ENCODE assay signal across 20 cellular contexts in the genomic region with DNA sequence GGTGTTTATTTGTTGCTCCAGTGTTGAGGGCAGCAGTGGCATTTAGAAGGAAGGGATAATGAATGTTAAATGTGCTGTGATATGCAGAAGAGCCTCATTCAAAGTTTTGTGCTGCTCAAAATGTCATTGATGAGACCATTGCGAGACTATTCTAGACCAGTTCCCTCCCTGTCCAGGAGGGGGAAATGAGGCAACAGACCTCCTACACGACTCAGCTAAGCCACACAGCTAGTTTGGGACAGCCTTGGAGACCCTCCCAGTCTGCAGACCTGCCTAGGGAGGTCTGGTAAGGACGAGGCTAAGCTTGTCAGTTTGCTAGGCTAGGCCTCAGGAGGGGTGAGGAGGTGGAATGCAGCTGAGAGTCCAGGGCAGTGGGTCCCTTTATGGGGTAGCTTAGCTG.
DNase-seq lines count a peak whose midpoint lies in the region; FAIRE-seq and TF ChIP-seq lines count a peak whose summit lies in the region.
"Had no signal": no experiment of that assay in that cellular context is flagged by ENCODE, and none has a peak within 500 bp of the region (broad histone marks: within the 10 kb centered on the region; RNA-seq: fewer than 3 reads in every experiment).

No MANE protein-coding gene starts in this region.

- H4K20me1 ChIP-seq in H9 (ENCODE audit: control insufficient read depth, insufficient read depth, insufficient read length) = no peaks in the 10 kb centered on the region
- no peaks in the 10 kb centered on the region for H4K20me1 ChIP-seq in H1 (replicated peaks in 1 of 2; ENCODE audit: control insufficient read depth in 1 of 2, insufficient read depth in 2 of 2, low read length in 2 of 2)
- H4K20me1 ChIP-seq: BLaER1 treated with 17β-estradiol and CSF1 and Interleukin-3, amounts not matched to agents 10 nM and 100 nM had no signal

- TF ChIP-seq CTCF in H9 (conservative IDR thresholded peaks at IDR 0.05) (peak; percentile 36), H1 (IDR thresholded peaks at IDR 0.05; ENCODE audit: control extremely low read depth in 1 of 3, insufficient read depth in 1 of 3, low read depth in 1 of 3, low read length in 3 of 3) (peak in 2 of 3 experiments; percentile 11 to 47; a peak in 1 of 4 replicates), transverse colon (IDR thresholded peaks at IDR 0.05) (no peak)

- DNase-seq in H9 (no peak), H1 (ENCODE audit: low read depth in 1 of 2, low spot score in 2 of 2) (no peak), iPS-NIHi11 (ENCODE audit: low spot score) (peak; percentile 12), neuronal stem cell (ENCODE audit: low spot score) (no peak), NCI-H2029 (lab: John Stamatoyannopoulos, UW) (no peak), transverse colon (no peak), amniotic stem cell (lab: John Stamatoyannopoulos, UW) (no peak)
- DNase-seq: Calu3; CD8-positive, alpha-beta T cell; DMS 273 treated with DMSO at 0.1 percent for 48 hours; DMS53; DND-41; EL; GOT3 had no signal

- peak overlapping the region in 1 of 3 experiments; percentile 64; a peak in 1 of 7 replicates for H3K27ac Mint-ChIP-seq in H9
- H3K27ac Mint-ChIP-seq: B cell; CD8-positive, alpha-beta T cell; IgD-negative memory B cell had no signal

- in situ Hi-C loops in transverse colon (cut with MboI; ENCODE audit: low pct_ligation_motif_present in 1 of 4, low pct_unique_long_range_greater_than_20kb in 1 of 4, low sequenced_read_pairs in 3 of 4) = no loop called here

- no CpG with 5 or more reads among the region's 3 CpGs for WGBS in H9 (ENCODE audit: extremely low coverage, insufficient read length, low lambda C conversion rate)
- 79% methylated on average over 3 of the region's 3 CpGs; no CpG with 5 or more reads in 1 of the 2 experiments for WGBS in H1 (ENCODE audit: extremely low coverage in 1 of 2, insufficient coverage in 1 of 2, insufficient read length in 1 of 2, insufficient replicate concordance in 2 of 2, low coverage in 1 of 2, low lambda C conversion rate in 2 of 2, missing lambda C conversion rate in 1 of 2), 2 experiments
- no CpG with 5 or more reads among the region's 3 CpGs for whole genome bisulfite sequencing in neuronal stem cell (ENCODE audit: extremely low coverage in 2 of 2, insufficient read length in 2 of 2, insufficient replicate concordance in 1 of 2), 2 donors
- 59% methylated on average over 3 of the region's 3 CpGs; no CpG with 5 or more reads in 1 of the 2 donors for WGBS in transverse colon (ENCODE audit: low coverage in 1 of 2), 2 donors

- no peak overlapping the region for H3K4me3 ChIP-seq in H1 (ENCODE audit: extremely low read depth in 1 of 4, insufficient read depth in 2 of 4, low read depth in 3 of 4, low read length in 4 of 4)
- peak overlapping the region in 1 of 2 donors; percentile 30 for H3K4me3 ChIP-seq in neuronal stem cell (ENCODE audit: low read length in 2 of 2)
- H3K4me3 ChIP-seq in transverse colon = no peak overlapping the region
- H3K4me3 ChIP-seq: BLaER1 treated with 17β-estradiol and CSF1 and Interleukin-3, amounts not matched to agents 10 nM and 100 nM; HAP-1 had no signal

- H3K79me1 ChIP-seq in H9 (ENCODE audit: insufficient read depth, low read depth, low read length, poor library complexity, severe bottlenecking) = no peaks in the 10 kb centered on the region
- no peaks in the 10 kb centered on the region for H3K79me1 ChIP-seq in H1 (ENCODE audit: low read depth, low read length)
- H3K79me1 ChIP-seq in neuronal stem cell (ENCODE audit: low read depth, low read length) = no peaks in the 10 kb centered on the region

- H3K4me2 ChIP-seq in H9 (ENCODE audit: insufficient read depth, insufficient read length, low read length) (no peak overlapping the region), H1 (ENCODE audit: insufficient read depth in 1 of 2, low read depth in 2 of 2, low read length in 2 of 2) (no peak overlapping the region), neuronal stem cell (ENCODE audit: insufficient read depth, low read length, poor library complexity, severe bottlenecking) (no peak overlapping the region)
- H3K4me2 ChIP-seq: BLaER1 treated with 17β-estradiol and CSF1 and Interleukin-3, amounts not matched to agents 10 nM and 100 nM had no signal

- peaks cover 0 to 6% (median 0%) of the 10 kb centered on the region in 3 experiments; a peak in 1 of 7 replicates for H3K36me3 Mint-ChIP-seq in H9 (ENCODE audit: insufficient read depth in 1 of 3, low read depth in 3 of 3)
- H3K36me3 Mint-ChIP-seq: CD8-positive, alpha-beta T cell; IgD-negative memory B cell had no signal

- no peak for FAIRE-seq in H1 (lab: Jason Lieb, UNC)
- FAIRE-seq: GM12891, HepG2 had no signal

- H3K23ac ChIP-seq in H9 (ENCODE audit: insufficient read length, low read depth, low read length) = no peak overlapping the region
- H3K23ac ChIP-seq in H1 (ENCODE audit: insufficient read length) = no peak overlapping the region
- H3K23ac ChIP-seq in neuronal stem cell (ENCODE audit: low read depth, low read length, poor library complexity) = no peak overlapping the region

- no peak overlapping the region for H3K27ac ChIP-seq in H9 (ENCODE audit: insufficient read length, low read depth, low read length)
- H3K27ac ChIP-seq in H1 (ENCODE audit: low read depth, low read length) = no peak overlapping the region; the same call in 1 of the 2 replicates
- no peak overlapping the region for H3K27ac ChIP-seq in neuronal stem cell (replicated peaks; ENCODE audit: low read length)
- no peak overlapping the region for H3K27ac ChIP-seq in transverse colon
- H3K27ac ChIP-seq: BLaER1 treated with 17β-estradiol and CSF1 and Interleukin-3, amounts not matched to agents 10 nM and 100 nM had no signal

- H3K9ac ChIP-seq in H9 (ENCODE audit: extremely low read depth, insufficient read length, low read length) = no peak overlapping the region
- no peak overlapping the region for H3K9ac ChIP-seq in H1 (replicated peaks in 1 of 4; ENCODE audit: extremely low read depth in 1 of 4, low read depth in 3 of 4, low read length in 3 of 4)
- H3K9ac ChIP-seq in neuronal stem cell (ENCODE audit: low read depth, low read length, poor library complexity) = no peak overlapping the region
- H3K9ac ChIP-seq: BLaER1 treated with 17β-estradiol and CSF1 and Interleukin-3, amounts not matched to agents 10 nM and 100 nM had no signal

- H3K9me3 ChIP-seq in H9 (ENCODE audit: control insufficient read depth, low read depth, low read length) (no peaks in the 10 kb centered on the region), H1 (ENCODE audit: insufficient read depth in 2 of 2, low read depth in 1 of 2, low read length in 1 of 2) (no peaks in the 10 kb centered on the region), neuronal stem cell (replicated peaks in 1 of 2; ENCODE audit: control insufficient read depth in 2 of 2, insufficient read depth in 1 of 2, low read depth in 1 of 2, low read length in 2 of 2) (no peaks in the 10 kb centered on the region), transverse colon (no peaks in the 10 kb centered on the region)
- H3K9me3 ChIP-seq: BLaER1 treated with 17β-estradiol and CSF1 and Interleukin-3, amounts not matched to agents 10 nM and 100 nM; HAP-1 had no signal

- no peak overlapping the region for H3K4ac ChIP-seq in H9 (ENCODE audit: low read depth, low read length)
- H3K4ac ChIP-seq in H1 (replicated peaks; ENCODE audit: insufficient read length, low read depth, low read length) = no peak overlapping the region
- H3K4ac ChIP-seq in neuronal stem cell (ENCODE audit: low read length) = no peak overlapping the region

- H2BK20ac ChIP-seq in H9 (ENCODE audit: low read depth, low read length, poor library complexity, severe bottlenecking) = no peak overlapping the region
- 0 out of 2 replicates have a peak overlapping the region, but pooled peaks have one; percentile 37 for H2BK20ac ChIP-seq in H1 (ENCODE audit: low read length)

- TF ChIP-seq EP300 in H1 (IDR thresholded peaks at IDR 0.05; ENCODE audit: borderline replicate concordance in 1 of 2, low read depth in 2 of 2, low read length in 2 of 2) (no peak), transverse colon (IDR thresholded peaks at IDR 0.05; ENCODE audit: low read depth) (no peak)

- no peak overlapping the region for H3K4me3 Mint-ChIP-seq in H9
- H3K4me3 Mint-ChIP-seq: B cell; CD8-positive, alpha-beta T cell; IgD-negative memory B cell had no signal

- intact Hi-C loops in transverse colon (cut with DNase I; ENCODE audit: low total_unique reads) = no loop called here

- TF ChIP-seq POLR2A in H1 (IDR thresholded peaks at IDR 0.05; ENCODE audit: control extremely low read depth in 1 of 2, low read depth in 2 of 2, low read length in 2 of 2) (no peak), transverse colon (IDR thresholded peaks at IDR 0.05) (no peak)

- H3K56ac ChIP-seq in H9 (ENCODE audit: insufficient read length, low read depth, low read length) (no peak overlapping the region), H1 (replicated peaks; ENCODE audit: insufficient read length, low read depth, low read length) (no peak overlapping the region)

- no peak overlapping the region for H4K91ac ChIP-seq in H9 (ENCODE audit: insufficient read length, low read depth, low read length)
- no peak overlapping the region for H4K91ac ChIP-seq in H1 (replicated peaks; ENCODE audit: insufficient read length, low read length)
- no peak overlapping the region for H4K91ac ChIP-seq in neuronal stem cell (ENCODE audit: low read depth, low read length, poor library complexity)

- no peak overlapping the region for H3K14ac ChIP-seq in H9 (ENCODE audit: insufficient read depth, low read length)
- H3K14ac ChIP-seq in H1 (ENCODE audit: insufficient read length) = no peak overlapping the region
- H3K14ac ChIP-seq in neuronal stem cell (ENCODE audit: low read length) = no peak overlapping the region

- H4K5ac ChIP-seq in H9 (ENCODE audit: insufficient read length, low read depth, low read length) (no peak overlapping the region), H1 (ENCODE audit: insufficient read length, low read depth, low read length) (no peak overlapping the region)

- CTCF ChIA-PET in H1 (lab: Charles Lee; ENCODE audit: partially characterized antibody) = interaction anchor here (0.5 to 2.3 kb wide), 14 partner anchors 10 to 251 kb away, joined by 3 to 9 read pairs (median 4); no protein-coding TSS in a partner anchor

- H4K8ac ChIP-seq in H9 (replicated peaks; ENCODE audit: insufficient read length, low read depth, low read length) (no peak overlapping the region), H1 (ENCODE audit: extremely low read depth, insufficient read depth, low read length) (no peak overlapping the region), neuronal stem cell (ENCODE audit: low read depth, low read length) (no peak overlapping the region)

- H3K18ac ChIP-seq in H9 (ENCODE audit: insufficient read length, low read depth, low read length) (no peak overlapping the region), H1 (ENCODE audit: extremely low read depth, low read length) (no peak overlapping the region), neuronal stem cell (ENCODE audit: low read length) (peak overlapping the region; percentile 55)

- H3K23me2 ChIP-seq in H9 (ENCODE audit: insufficient read length, low read depth, low read length, poor library complexity, severe bottlenecking) = no peaks in the 10 kb centered on the region
- no peaks in the 10 kb centered on the region for H3K23me2 ChIP-seq in H1 (ENCODE audit: low read depth, low read length)

- H2BK120ac ChIP-seq in H9 (ENCODE audit: low read depth, low read length, poor library complexity, severe bottlenecking) = no peak overlapping the region
- no peak overlapping the region for H2BK120ac ChIP-seq in H1 (replicated peaks; ENCODE audit: low read depth, low read length)
- H2BK120ac ChIP-seq in neuronal stem cell (ENCODE audit: low read depth, low read length) = no peak overlapping the region

- 0 out of 5 replicates have a peak, but pooled peaks cover 0 to 2% of the 10 kb centered on the region in 2 experiments for H3K9me3 Mint-ChIP-seq in H9
- H3K9me3 Mint-ChIP-seq: CD8-positive, alpha-beta T cell had no signal

- POLR2A ChIA-PET in H1 (lab: Charles Lee; ENCODE audit: partially characterized antibody) = no interaction called here

- H2BK12ac ChIP-seq in H9 (ENCODE audit: insufficient read length, low read depth, low read length) = no peak overlapping the region
- H2BK12ac ChIP-seq in H1 (ENCODE audit: low read depth, low read length) = 0 out of 2 replicates have a peak overlapping the region, but pooled peaks have one; percentile 2
- no peak overlapping the region for H2BK12ac ChIP-seq in neuronal stem cell (ENCODE audit: low read length)

- H2AK5ac ChIP-seq in H9 (ENCODE audit: insufficient read length, low read length) = no peak overlapping the region
- H2AK5ac ChIP-seq in H1 (ENCODE audit: low read depth, low read length) = peak overlapping the region; percentile 57; the same call in 1 of the 2 replicates
- H2AK5ac ChIP-seq in neuronal stem cell (ENCODE audit: low read depth, low read length) = peak overlapping the region; percentile 30

- H2BK5ac ChIP-seq in H9 (ENCODE audit: insufficient read length, low read length) (no peak overlapping the region), H1 (ENCODE audit: low read depth, low read length) (no peak overlapping the region), neuronal stem cell (ENCODE audit: low read length) (no peak overlapping the region)

- no peaks in the 10 kb centered on the region for H3K27me3 Mint-ChIP-seq in H9 (ENCODE audit: low read depth)
- H3K27me3 Mint-ChIP-seq: B cell had no signal

- H3K36me3 ChIP-seq in H1 (ENCODE audit: control insufficient read depth in 2 of 4, insufficient read depth in 4 of 4, low read length in 3 of 4) (no peaks in the 10 kb centered on the region), neuronal stem cell (replicated peaks in 1 of 2; ENCODE audit: control insufficient read depth in 2 of 2, insufficient read depth in 2 of 2, low read length in 2 of 2) (no peaks in the 10 kb centered on the region), transverse colon (no peaks in the 10 kb centered on the region)
- H3K36me3 ChIP-seq: BLaER1 treated with 17β-estradiol and CSF1 and Interleukin-3, amounts not matched to agents 10 nM and 100 nM; HAP-1 had no signal

- no peak overlapping the region for H3T11ph ChIP-seq in H9 (ENCODE audit: low read length)

- peaks cover 16 to 17% of the 10 kb centered on the region in 2 experiments for H3K4me1 Mint-ChIP-seq in H9
- H3K4me1 Mint-ChIP-seq: B cell, IgD-negative memory B cell had no signal

- no peak overlapping the region for H2AFZ ChIP-seq in H9 (ENCODE audit: low read length)
- H2AFZ ChIP-seq in H1 (ENCODE audit: low read length) = no peak overlapping the region
- H2AFZ ChIP-seq in neuronal stem cell (ENCODE audit: low read length) = no peak overlapping the region

- H3K79me2 ChIP-seq in H9 (ENCODE audit: insufficient read depth, low read length) (no peaks in the 10 kb centered on the region), H1 (ENCODE audit: control insufficient read depth in 1 of 2, insufficient read depth in 2 of 2, low read length in 2 of 2) (no peaks in the 10 kb centered on the region)

- H2BK15ac ChIP-seq in H9 (ENCODE audit: low read depth, low read length) (no peak overlapping the region), H1 (ENCODE audit: low read length) (no peak overlapping the region), neuronal stem cell (ENCODE audit: low read length) (no peak overlapping the region)

- peak; percentile 29 to 38; a peak in 2 of 4 replicates for TF ChIP-seq RAD21 in H1 (IDR thresholded peaks at IDR 0.05 in 1 of 2, conservative IDR thresholded peaks at IDR 0.05 in 1 of 2; ENCODE audit: low read depth in 2 of 2, low read length in 2 of 2)

- H3K4me1 ChIP-seq in H9 (ENCODE audit: insufficient read depth, low read length) (no peaks in the 10 kb centered on the region), H1 (replicated peaks in 1 of 4; ENCODE audit: control insufficient read depth in 3 of 4, insufficient read depth in 4 of 4, low read length in 3 of 4) (peaks cover 0 to 2% (median 0%) of the 10 kb centered on the region in 4 experiments; a peak in 1 of 7 replicates), neuronal stem cell (ENCODE audit: control insufficient read depth in 2 of 2, insufficient read depth in 1 of 2, low read depth in 1 of 2, low read length in 2 of 2) (peaks cover 0 to 2% of the 10 kb centered on the region in 2 donors), transverse colon (no peaks in the 10 kb centered on the region)
- H3K4me1 ChIP-seq: HAP-1 had no signal

- H3K27me3 ChIP-seq in H9 (ENCODE audit: insufficient read depth, low read length) (no peaks in the 10 kb centered on the region), H1 (replicated peaks in 1 of 4; ENCODE audit: control insufficient read depth in 3 of 4, extremely low read depth in 1 of 4, insufficient read depth in 3 of 4, low read length in 3 of 4) (no peaks in the 10 kb centered on the region), neuronal stem cell (ENCODE audit: control insufficient read depth in 3 of 3, insufficient read depth in 3 of 3, low read depth in 1 of 3, low read length in 3 of 3) (peaks cover 0 to 2% (median 0%) of the 10 kb centered on the region in 3 experiments), transverse colon (no peaks in the 10 kb centered on the region)
- H3K27me3 ChIP-seq: BLaER1 treated with 17β-estradiol and CSF1 and Interleukin-3, amounts not matched to agents 10 nM and 100 nM had no signal

Comparison
In these comparisons a context has a peak if more than half of its experiments do, and no peak if none do; other contexts are left out.
1. CTCF ChIP-seq: peak in H9 (single experiment) and H1 (2 of 3); none in transverse colon (0 of 5).